9 cellular contexts compared by ENCODE assay signal in the genomic region with DNA sequence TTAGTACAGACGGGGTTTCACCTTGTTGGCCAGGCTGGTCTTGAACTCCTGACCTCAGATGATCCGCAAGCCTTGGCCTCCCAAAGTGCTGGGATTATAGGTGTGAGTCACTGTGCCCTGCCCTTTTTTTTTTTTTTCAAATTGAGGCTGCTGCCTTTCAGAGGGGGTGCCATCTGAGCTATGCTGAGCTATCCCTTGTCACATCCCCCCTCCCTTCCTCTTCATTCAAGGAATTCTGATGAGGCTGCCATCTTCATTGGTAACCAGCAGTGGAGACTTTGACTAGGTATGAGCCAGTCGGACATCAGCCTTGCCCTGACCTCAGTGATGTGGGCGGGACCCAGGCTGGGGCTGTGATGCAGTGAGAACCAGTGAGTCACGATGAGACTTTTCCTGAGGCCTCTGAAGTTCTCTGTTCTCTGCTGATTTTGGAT. TPM values are rescaled to one million over a fixed set of nuclear protein-coding genes. Genes with fewer than 3 reads are reported as not detected.
A peak's percentile ranks its signal among the peaks of the same experiment; 100 is the strongest.
DNase-seq lines count a peak whose midpoint lies in the region; ATAC-seq and TF ChIP-seq lines count a peak whose summit lies in the region.
"Had no signal": no experiment of that assay in that cellular context is flagged by ENCODE, and none has a peak within 500 bp of the region (broad histone marks: within the 10 kb centered on the region; RNA-seq: fewer than 3 reads in every experiment).

No MANE protein-coding gene starts in this region.

- H3K27me3 ChIP-seq in breast epithelium (no peaks in the 10 kb centered on the region), aorta (ENCODE audit: control insufficient read depth in 1 of 2, insufficient read depth in 2 of 2, low read length in 1 of 2) (no peaks in the 10 kb centered on the region), BE2C (no peaks in the 10 kb centered on the region)

- WGBS in aorta, 2 donors, result 89 to 90% methylated on average over 5 of the region's 5 CpGs

- H3K27me3 Mint-ChIP-seq in MCF 10A (ENCODE audit: insufficient read depth, unreplicated experiment), result no peaks in the 10 kb centered on the region
- H3K27me3 Mint-ChIP-seq in activated CD4-positive, alpha-beta memory T cell treated with anti-CD3 and anti-CD28 coated beads, Interleukin-2, amount 10 ng/mL, durations not matched to agents 7 days and 5 days, result no peaks in the 10 kb centered on the region

- BruUV-seq in MCF 10A (replicated peaks; lab: Mats Ljungman, UMichigan), result no TSS peak

- no peak for TF ChIP-seq POLR2A in breast epithelium (IDR thresholded peaks at IDR 0.05)

- POLR2A ChIA-PET in MCF 10A (lab: Yijun Ruan, JAX), result interaction anchor here (0.6 to 1.4 kb wide), 6 partner anchors 11 to 49 kb away, joined by 3 to 6 read pairs (median 4); partner anchors contain the start of gene GPT2
- POLR2A ChIA-PET in activated CD4-positive, alpha-beta memory T cell treated with anti-CD3 and anti-CD28 coated beads, Interleukin-2, amount 10 ng/mL, durations not matched to agents 7 days and 5 days (lab: Charles Lee), result no interaction called here

- peaks cover 6% of the 10 kb centered on the region for H3K4me1 Mint-ChIP-seq in MCF 10A (ENCODE audit: insufficient read depth, unreplicated experiment)
- H3K4me1 Mint-ChIP-seq in activated CD4-positive, alpha-beta memory T cell treated with anti-CD3 and anti-CD28 coated beads, Interleukin-2, amount 10 ng/mL, durations not matched to agents 7 days and 5 days, result peaks cover 47% of the 10 kb centered on the region

- H3K27ac ChIP-seq in breast epithelium (no peak overlapping the region), aorta (ENCODE audit: low read depth in 1 of 2, low read length in 2 of 2) (no peak overlapping the region)

- CTCF ChIA-PET in MCF 10A (lab: Yijun Ruan, JAX), result interaction anchor here (0.6 to 1.5 kb wide), 4 partner anchors 17 to 146 kb away, joined by 3 to 5 read pairs (median 4); no protein-coding TSS in a partner anchor
- CTCF ChIA-PET in activated CD4-positive, alpha-beta memory T cell treated with anti-CD3 and anti-CD28 coated beads, Interleukin-2, amount 10 ng/mL, durations not matched to agents 7 days and 5 days (lab: Charles Lee), result interaction anchor here (0.8 to 1.0 kb wide), 3 partner anchors 16 to 70 kb away, joined by 3 read pairs; no protein-coding TSS in a partner anchor

- H3K4me1 ChIP-seq in breast epithelium (no peaks in the 10 kb centered on the region), aorta (ENCODE audit: control insufficient read depth in 1 of 2, insufficient read depth in 2 of 2, low read length in 2 of 2) (no peaks in the 10 kb centered on the region), BE2C (no peaks in the 10 kb centered on the region)

- H3K9me3 Mint-ChIP-seq in MCF 10A (ENCODE audit: unreplicated experiment), result no peaks in the 10 kb centered on the region
- H3K9me3 Mint-ChIP-seq in activated CD4-positive, alpha-beta memory T cell treated with anti-CD3 and anti-CD28 coated beads, Interleukin-2, amount 10 ng/mL, durations not matched to agents 7 days and 5 days, result peaks cover 11% of the 10 kb centered on the region

- H3K36me3 Mint-ChIP-seq in MCF 10A (ENCODE audit: insufficient read depth, unreplicated experiment), result no peaks in the 10 kb centered on the region
- peaks cover 23% of the 10 kb centered on the region for H3K36me3 Mint-ChIP-seq in activated CD4-positive, alpha-beta memory T cell treated with anti-CD3 and anti-CD28 coated beads, Interleukin-2, amount 10 ng/mL, durations not matched to agents 7 days and 5 days (ENCODE audit: low read depth)

- H3K4me3 ChIP-seq in breast epithelium (no peak overlapping the region), aorta (ENCODE audit: low read length in 2 of 2) (no peak overlapping the region), BE2C (ENCODE audit: low read depth, low read length) (no peak overlapping the region)

- DNase-seq in MCF 10A (ENCODE audit: unreplicated experiment) (peak; percentile 93), breast epithelium (ENCODE audit: low spot score in 2 of 2) (no peak), islet precursor cell (peak; percentile 88), aorta (peak; percentile 55 to 71), putamen (ENCODE audit: low spot score) (no peak), BE2C (no peak)
- DNase-seq in activated CD4-positive, alpha-beta memory T cell treated with anti-CD3 and anti-CD28 coated beads, Interleukin-2, amount 10 ng/mL, durations not matched to agents 7 days and 5 days, result peak; percentile 44
- DNase-seq: DND-41 had no signal

- no peak for TF ChIP-seq CTCF in MCF 10A (IDR thresholded peaks at IDR 0.05; ENCODE audit: unreplicated experiment)
- no peak for TF ChIP-seq CTCF in breast epithelium (IDR thresholded peaks at IDR 0.05)
- no peak for TF ChIP-seq CTCF in BE2C (IDR thresholded peaks at IDR 0.05; ENCODE audit: low read depth, low read length)

- H3K9me3 ChIP-seq in breast epithelium (no peaks in the 10 kb centered on the region), aorta (ENCODE audit: control insufficient read depth, low read length) (peaks cover 2% of the 10 kb centered on the region), BE2C (no peaks in the 10 kb centered on the region)

- no peak for ATAC-seq in aorta (ENCODE audit: low FRiP score)
- no peak for ATAC-seq in GM18873 (IDR thresholded peaks at IDR 0.05; ENCODE audit: low FRiP score, unreplicated experiment)

- H3K4me3 Mint-ChIP-seq in MCF 10A (ENCODE audit: unreplicated experiment), result no peak overlapping the region
- no peak overlapping the region for H3K4me3 Mint-ChIP-seq in activated CD4-positive, alpha-beta memory T cell treated with anti-CD3 and anti-CD28 coated beads, Interleukin-2, amount 10 ng/mL, durations not matched to agents 7 days and 5 days

- intact Hi-C loops in MCF 10A (cut with micrococcal nuclease), result loop anchor here (10.0 kb wide), 1 partner anchor 1305 kb away; no protein-coding TSS in a partner anchor
- intact Hi-C loops in breast epithelium (cut with DNase I; ENCODE audit: low total_unique reads), result no loop called here
- intact Hi-C loops in aorta (cut with DNase I), result loop anchor here in 1 of 2 donors (10.0 kb wide), 1 partner anchor 1305 kb away; no protein-coding TSS in a partner anchor

- H3K36me3 ChIP-seq in breast epithelium, result no peaks in the 10 kb centered on the region
- H3K36me3 ChIP-seq in aorta (ENCODE audit: control insufficient read depth in 1 of 2, insufficient read depth in 2 of 2, low read length in 1 of 2), result no peaks in the 10 kb centered on the region
- no peaks in the 10 kb centered on the region for H3K36me3 ChIP-seq in BE2C

- H3K27ac Mint-ChIP-seq in MCF 10A (ENCODE audit: low read depth, unreplicated experiment), result peak overlapping the region; percentile 52
- peak overlapping the region; percentile 47 for H3K27ac Mint-ChIP-seq in activated CD4-positive, alpha-beta memory T cell treated with anti-CD3 and anti-CD28 coated beads, Interleukin-2, amount 10 ng/mL, durations not matched to agents 7 days and 5 days

RNA-seq across cellular contexts. Expression of gene GPT2, which starts 24.4 kb away (rescaled TPM):
- total RNA-seq in MCF 10A (2022), result 44.7 and 60.6 TPM in 2 replicates
- total RNA-seq in breast epithelium, result 10 to 100 TPM; 17.4 to 56.2 (median 21.7) TPM
- 10 to 100 TPM; 15.0 to 15.2 TPM for total RNA-seq in activated CD4-positive, alpha-beta memory T cell treated with anti-CD3 and anti-CD28 coated beads, Interleukin-2, amount 10 ng/mL, durations not matched to agents 7 days and 5 days
- total RNA-seq in aorta, result 1 to 10 TPM; 1.8 to 5.1 TPM
- 1 to 10 TPM; 1.3 to 2.3 TPM for polyA plus RNA-seq in aorta
- polyA plus RNA-seq in BE2C (2012; ENCODE audit: insufficient read depth, insufficient read length, low read depth), result 79.1 TPM

RNA-seq across cellular contexts. Expression of gene C16orf87, which starts 28.8 kb away (rescaled TPM):
- total RNA-seq in MCF 10A (2022) (11.5 and 13.5 TPM in 2 replicates), breast epithelium (1 to 10 TPM; 3.6 to 7.6 (median 5.9) TPM), aorta (1 to 10 TPM; 5.6 to 8.8 TPM)
- total RNA-seq in activated CD4-positive, alpha-beta memory T cell treated with anti-CD3 and anti-CD28 coated beads, Interleukin-2, amount 10 ng/mL, durations not matched to agents 7 days and 5 days, result 10 to 100 TPM; 18.0 to 19.6 TPM
- polyA plus RNA-seq in aorta, result 1 to 10 TPM; 5.6 to 8.0 TPM
- polyA plus RNA-seq in BE2C (2012; ENCODE audit: insufficient read depth, insufficient read length, low read depth), result 10.3 TPM

Comparison
In these comparisons a context has a peak if more than half of its experiments do, and no peak if none do; other contexts are left out.
1. DNase-seq: peak in MCF 10A (single experiment), activated CD4-positive, alpha-beta memory T cell treated with anti-CD3 and anti-CD28 coated beads, Interleukin-2, amount 10 ng/mL, durations not matched to agents 7 days and 5 days (single experiment), islet precursor cell (single experiment) and aorta (2 of 2); none in breast epithelium (0 of 2), putamen (single experiment) and BE2C (single experiment).